ENCODE assay signal across 1 cellular context in the genomic region with DNA sequence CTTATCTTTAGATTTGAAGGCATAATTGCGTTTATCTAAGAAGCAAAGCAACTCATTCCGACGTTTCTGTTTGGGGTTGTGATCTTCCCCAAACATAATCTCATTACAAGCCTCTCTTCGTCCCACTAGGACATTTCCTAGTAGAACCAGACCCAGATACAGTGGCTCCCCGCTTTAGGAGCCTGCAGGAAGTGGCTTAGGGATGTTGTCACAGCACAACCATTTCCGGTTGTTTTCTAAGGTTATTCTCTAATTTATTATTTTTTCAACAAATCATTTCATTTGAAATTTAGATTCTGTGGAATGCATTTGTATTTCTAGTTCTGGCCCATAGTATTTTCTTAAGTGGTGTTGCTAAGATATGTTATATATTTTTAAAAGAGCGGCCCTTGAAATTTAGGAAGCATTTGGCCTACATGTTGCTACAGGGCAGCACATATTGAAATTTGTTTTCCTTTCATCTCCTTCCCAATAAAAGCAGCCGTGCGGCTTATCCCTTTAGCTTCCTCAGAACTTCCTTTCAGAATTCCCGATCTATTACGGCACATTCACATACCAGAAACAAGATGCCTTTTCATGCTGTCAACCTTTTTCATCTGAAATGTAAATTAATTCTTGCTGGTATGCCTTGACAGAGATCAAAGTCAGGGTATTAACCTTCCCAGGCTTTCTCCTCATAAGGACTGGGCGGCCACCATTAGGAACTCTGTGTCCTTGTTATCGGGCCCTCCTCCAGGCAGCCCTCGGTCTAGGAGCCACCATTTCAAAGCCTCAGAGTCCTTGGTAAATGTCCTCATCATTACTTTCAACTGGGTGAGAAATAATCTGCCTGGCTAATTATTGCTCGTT.
TF ChIP-seq lines count a peak whose summit lies in the region.

No MANE protein-coding gene starts in this region.

TF ChIP-seq in HepG2, 621 proteins besides CTCF, POLR2A, EP300 and RAD21 (continued from another document):
- TF ChIP-seq ARNTL (CRISPR knock-in tag; IDR thresholded peaks at IDR 0.05), result no peak
- TF ChIP-seq MXI1 (IDR thresholded peaks at IDR 0.05; ENCODE audit: borderline replicate concordance, low read depth, low read length), result no peak
